ENCODE assay signal across 15 cellular contexts in genomic region chr7:6172331-6173295, GRCh38.
DNase-seq lines count a peak whose midpoint lies in the region; ATAC-seq and TF ChIP-seq lines count a peak whose summit lies in the region.
"Had no signal": no experiment of that assay in that cellular context is flagged by ENCODE, and none has a peak within 500 bp of the region (broad histone marks: within the 10 kb centered on the region; RNA-seq: fewer than 3 reads in every experiment).

No MANE protein-coding gene starts in this region.

- ATAC-seq in SK-N-SH treated with all-trans-retinoic acid at 6 μM for 48 hours (peak; percentile 18), GM21528 (IDR thresholded peaks at IDR 0.05; ENCODE audit: low FRiP score, unreplicated experiment) (no peak)
- no peak for ATAC-seq in activated T-cell treated with anti-CD3 and anti-CD28 coated beads, Interleukin-2, amount 50 U/mL, for 4 hours
- ATAC-seq: Panc1 had no signal

- no peak for TF ChIP-seq POLR2A in spleen (IDR thresholded peaks at IDR 0.05)

- H4K20me1 ChIP-seq in hepatocyte (ENCODE audit: insufficient read depth, poor library complexity, severe bottlenecking): no peaks in the 10 kb centered on the region

- H3K27ac ChIP-seq in hepatocyte (no peak overlapping the region), spleen (peak overlapping the region in 1 of 8 donors; percentile 2)
- H3K27ac ChIP-seq: pancreas had no signal

- intact Hi-C loops in spleen (cut with DNase I; ENCODE audit: low total_unique reads): loop anchor here (10.0 kb wide), 1 partner anchor 52 kb away; no protein-coding TSS in a partner anchor

- H3K4me1 Mint-ChIP-seq in activated T-cell treated with anti-CD3 and anti-CD28 coated beads, Interleukin-2, amount 50 U/mL, for 4 hours (ENCODE audit: low read depth): no peaks in the 10 kb centered on the region
- H3K4me1 Mint-ChIP-seq: activated CD4-positive, alpha-beta T cell treated with anti-CD3 and anti-CD28 coated beads, Interleukin-2, amount 10 ng/mL, durations not matched to agents 24 days and 14 days had no signal

- WGBS in hepatocyte (ENCODE audit: low lambda C conversion rate, missing lambda C conversion rate): 92% methylated on average over 32 of the region's 32 CpGs
- 75 to 79% (median 78%) methylated on average over 31 to 32 of the region's 32 CpGs for WGBS in spleen, 5 donors

- no peak overlapping the region for H3K4me2 ChIP-seq in hepatocyte

- H3K4me3 Mint-ChIP-seq in activated T-cell treated with anti-CD3 and anti-CD28 coated beads, Interleukin-2, amount 50 U/mL, for 4 hours: no peak overlapping the region
- H3K4me3 Mint-ChIP-seq: activated CD4-positive, alpha-beta T cell treated with anti-CD3 and anti-CD28 coated beads, Interleukin-2, amount 10 ng/mL, durations not matched to agents 24 days and 14 days had no signal

- H2AFZ ChIP-seq in hepatocyte: no peak overlapping the region

- H3K36me3 ChIP-seq in H7 (replicated peaks; ENCODE audit: control insufficient read depth, insufficient read depth, low read length) (peaks cover 2% of the 10 kb centered on the region; the same call in 1 of the 2 replicates), hepatocyte (replicated peaks; ENCODE audit: insufficient read depth, low read depth) (no peaks in the 10 kb centered on the region), spleen (peaks cover 0 to 33% (median 2%) of the 10 kb centered on the region in 6 donors)
- H3K36me3 ChIP-seq: pancreas had no signal

- peaks cover 9% of the 10 kb centered on the region for H3K36me3 Mint-ChIP-seq in activated T-cell treated with anti-CD3 and anti-CD28 coated beads, Interleukin-2, amount 50 U/mL, for 4 hours (ENCODE audit: insufficient read depth)

- TF ChIP-seq CTCF in hepatocyte (IDR thresholded peaks at IDR 0.05; ENCODE audit: poor library complexity) (no peak), spleen (IDR thresholded peaks at IDR 0.05 in 8 of 11, conservative IDR thresholded peaks at IDR 0.05 in 3 of 11) (no peak)

- no peaks in the 10 kb centered on the region for H3K79me2 ChIP-seq in hepatocyte

- H3K27me3 Mint-ChIP-seq in activated T-cell treated with anti-CD3 and anti-CD28 coated beads, Interleukin-2, amount 50 U/mL, for 4 hours (ENCODE audit: low read depth): no peaks in the 10 kb centered on the region

- no peaks in the 10 kb centered on the region for H3K27me3 ChIP-seq in H7 (ENCODE audit: control insufficient read depth, insufficient read depth, low read length)
- no peaks in the 10 kb centered on the region for H3K27me3 ChIP-seq in hepatocyte
- H3K27me3 ChIP-seq in spleen (replicated peaks in 1 of 7): no peaks in the 10 kb centered on the region
- H3K27me3 ChIP-seq: pancreas had no signal

- no peaks in the 10 kb centered on the region for H3K9me2 ChIP-seq in hepatocyte (replicated peaks; ENCODE audit: insufficient read depth)

- no peak overlapping the region for H3K4me3 ChIP-seq in H7 (ENCODE audit: insufficient read depth, low read depth, low read length)
- H3K4me3 ChIP-seq in hepatocyte: no peak overlapping the region
- no peak overlapping the region for H3K4me3 ChIP-seq in spleen
- H3K4me3 ChIP-seq: pancreas had no signal

- H3K4me1 ChIP-seq in hepatocyte (ENCODE audit: insufficient read depth) (no peaks in the 10 kb centered on the region), spleen (peaks cover 0 to 38% (median 13%) of the 10 kb centered on the region in 6 donors)
- H3K4me1 ChIP-seq: pancreas had no signal

- H3K9me3 ChIP-seq in hepatocyte (ENCODE audit: low read depth) (no peaks in the 10 kb centered on the region), spleen (no peaks in the 10 kb centered on the region)
- H3K9me3 ChIP-seq: pancreas had no signal

- in situ Hi-C loops in ACHN (cut with HindIII; ENCODE audit: low pct_ligation_motif_present, low pct_unique_long_range_greater_than_20kb, low sequenced_read_pairs): no loop called here

- peak; percentile 9 for DNase-seq in ACHN
- DNase-seq in H7: peak; percentile 11
- DNase-seq in kidney tubule cell (ENCODE audit: low spot score): peak; percentile 77
- DNase-seq in activated T-cell treated with anti-CD3 and anti-CD28 coated beads, Interleukin-2, amount 50 U/mL, for 4 hours: no peak
- no peak for DNase-seq in hepatocyte (ENCODE audit: low spot score)
- DNase-seq in spleen: no peak
- DNase-seq: activated CD4-positive, alpha-beta T cell treated with anti-CD3 and anti-CD28 coated beads, Interleukin-2, amount 10 ng/mL, durations not matched to agents 24 days and 14 days; activated T-cell treated with anti-CD3 and anti-CD28 coated beads, Interleukin-2, amount 50 U/mL, for 48 hours; NCI-H1436 treated with DMSO at 0.1 percent for 48 hours; NCI-H510A; pancreas; T-helper 2 cell had no signal

- no peaks in the 10 kb centered on the region for H3K9me3 Mint-ChIP-seq in activated T-cell treated with anti-CD3 and anti-CD28 coated beads, Interleukin-2, amount 50 U/mL, for 4 hours
- H3K9me3 Mint-ChIP-seq: activated CD4-positive, alpha-beta T cell treated with anti-CD3 and anti-CD28 coated beads, Interleukin-2, amount 10 ng/mL, durations not matched to agents 24 days and 14 days had no signal

TF ChIP-seq in SK-N-SH treated with all-trans-retinoic acid at 6 μM for 48 hours, 23 proteins besides CTCF, POLR2A, EP300 and RAD21:
- TF ChIP-seq SNAI2 (CRISPR knock-in tag; IDR thresholded peaks at IDR 0.05) (no peak), OSR1 (CRISPR knock-in tag; IDR thresholded peaks at IDR 0.05) (no peak), RARB (CRISPR knock-in tag; IDR thresholded peaks at IDR 0.05) (no peak), ZNF565 (CRISPR knock-in tag; conservative IDR thresholded peaks at IDR 0.05; ENCODE audit: low read depth) (no peak), CREB5 (CRISPR knock-in tag; IDR thresholded peaks at IDR 0.05; ENCODE audit: low read depth) (no peak), ZFP3 (CRISPR knock-in tag; IDR thresholded peaks at IDR 0.05) (no peak)
TF ChIP-seq in SK-N-SH treated with all-trans-retinoic acid at 6 μM for 48 hours: peak in this region for 0.

Comparison
In these comparisons a context has a peak if more than half of its experiments do, and no peak if none do; other contexts are left out.
1. DNase-seq: peak in ACHN (single experiment), H7 (single experiment) and kidney tubule cell (single experiment); none in activated T-cell treated with anti-CD3 and anti-CD28 coated beads, Interleukin-2, amount 50 U/mL, for 4 hours (single experiment), hepatocyte (single experiment) and spleen (single experiment).